11 cellular contexts compared by ENCODE assay signal in genomic region chr10:33114451-33114944, GRCh38.
A peak's percentile ranks its signal among the peaks of the same experiment; 100 is the strongest.
DNase-seq lines count a peak whose midpoint lies in the region; ATAC-seq, FAIRE-seq and TF ChIP-seq lines count a peak whose summit lies in the region.
"Had no signal": no experiment of that assay in that cellular context is flagged by ENCODE, and none has a peak within 500 bp of the region (broad histone marks: within the 10 kb centered on the region; RNA-seq: fewer than 3 reads in every experiment).

No MANE protein-coding gene starts in this region.

- peak; percentile 58 for DNase-seq in AG08395 (ENCODE audit: low spot score)
- DNase-seq in GM19239 (ENCODE audit: insufficient read length, low spot score): no peak
- DNase-seq in activated B cell treated with CpG ODN at 0.5 μM for 24 hours: no peak
- DNase-seq in foreskin keratinocyte: peak; percentile 42 to 62
- no peak for DNase-seq in MM.1S
- DNase-seq in left colon: no peak
- DNase-seq in WTC11 (ENCODE audit: low spot score): no peak
- no peak for DNase-seq in DMS79 (lab: John Stamatoyannopoulos, UW)

- no peaks in the 10 kb centered on the region for H4K20me1 ChIP-seq in MM.1S (ENCODE audit: insufficient read depth, low read length)

- intact Hi-C loops in activated B cell treated with CpG ODN at 0.5 μM for 24 hours (cut with micrococcal nuclease) (loop anchor here (1.0 to 5.0 kb wide), 3 partner anchors 16 to 157 kb away; partner anchors contain the start of gene ITGB1), left colon (cut with DNase I, micrococcal nuclease) (no loop called here)

- H3K27ac Mint-ChIP-seq in activated B cell treated with CpG ODN at 0.5 μM for 24 hours (peak overlapping the region; percentile 76), WTC11 (no peak overlapping the region)

- peak overlapping the region; percentile 7 for H3K27ac ChIP-seq in foreskin keratinocyte
- H3K27ac ChIP-seq in MM.1S (ENCODE audit: low read length): no peak overlapping the region
- H3K27ac ChIP-seq: HL-60, SK-N-MC had no signal

- CTCF ChIA-PET in activated B cell treated with CpG ODN at 0.5 μM for 24 hours (lab: Charles Lee) (interaction anchor here (1.5 kb wide), 1 partner anchor 19 kb away, joined by 4 read pairs; no protein-coding TSS in a partner anchor), WTC11 (lab: Charles Lee) (interaction anchor here (0.6 kb wide), 1 partner anchor 975 kb away, joined by 4 read pairs; no protein-coding TSS in a partner anchor)

- no peaks in the 10 kb centered on the region for H3K9me3 ChIP-seq in MM.1S (replicated peaks; ENCODE audit: insufficient read depth, low read length)
- H3K9me3 ChIP-seq: HAP-1 had no signal

- no peaks in the 10 kb centered on the region for H3K9me2 ChIP-seq in MM.1S (replicated peaks; ENCODE audit: insufficient read depth, low read length)

- H3K9me3 Mint-ChIP-seq in activated B cell treated with CpG ODN at 0.5 μM for 24 hours: no peaks in the 10 kb centered on the region
- no peaks in the 10 kb centered on the region for H3K9me3 Mint-ChIP-seq in WTC11

- H3K4me1 Mint-ChIP-seq in activated B cell treated with CpG ODN at 0.5 μM for 24 hours: peaks cover 94% of the 10 kb centered on the region
- peaks cover 28% of the 10 kb centered on the region for H3K4me1 Mint-ChIP-seq in WTC11

- no peaks in the 10 kb centered on the region for H3K27me3 ChIP-seq in foreskin keratinocyte
- no peaks in the 10 kb centered on the region for H3K27me3 ChIP-seq in MM.1S (replicated peaks; ENCODE audit: insufficient read depth, low read length)

- no peaks in the 10 kb centered on the region for H3K36me3 Mint-ChIP-seq in activated B cell treated with CpG ODN at 0.5 μM for 24 hours (ENCODE audit: low read depth)
- no peaks in the 10 kb centered on the region for H3K36me3 Mint-ChIP-seq in WTC11

- POLR2A ChIA-PET in activated B cell treated with CpG ODN at 0.5 μM for 24 hours (lab: Charles Lee): interaction anchor here (0.6 to 1.5 kb wide), 4 partner anchors 9 to 103 kb away, joined by 3 to 4 read pairs (median 4); no protein-coding TSS in a partner anchor
- POLR2A ChIA-PET in WTC11 (lab: Charles Lee): no interaction called here

- no peaks in the 10 kb centered on the region for H3K79me2 ChIP-seq in MM.1S (ENCODE audit: low read length)

- FAIRE-seq in GM19239 (lab: Jason Lieb, UNC): peak; percentile 65

- no peak overlapping the region for H3K4me2 ChIP-seq in MM.1S (ENCODE audit: low read depth, low read length)

- H3F3A ChIP-seq in MM.1S (ENCODE audit: insufficient read depth, low read length): no peaks in the 10 kb centered on the region

- no peak overlapping the region for H3K4me3 ChIP-seq in MM.1S (ENCODE audit: low read length)
- H3K4me3 ChIP-seq: HAP-1, SK-N-MC had no signal

- no peaks in the 10 kb centered on the region for H3K27me3 Mint-ChIP-seq in activated B cell treated with CpG ODN at 0.5 μM for 24 hours
- H3K27me3 Mint-ChIP-seq in WTC11 (ENCODE audit: low read depth): no peaks in the 10 kb centered on the region

- peak overlapping the region; percentile 5 for H3K4me3 Mint-ChIP-seq in activated B cell treated with CpG ODN at 0.5 μM for 24 hours
- H3K4me3 Mint-ChIP-seq in WTC11: no peak overlapping the region

- H3K4me1 ChIP-seq in foreskin keratinocyte (peaks cover 28% of the 10 kb centered on the region), MM.1S (ENCODE audit: low read length) (no peaks in the 10 kb centered on the region)
- H3K4me1 ChIP-seq: HAP-1 had no signal

- TF ChIP-seq CTCF in activated B cell treated with CpG ODN at 0.5 μM for 24 hours (IDR thresholded peaks at IDR 0.05) (no peak), foreskin keratinocyte (conservative IDR thresholded peaks at IDR 0.05) (no peak), MM.1S (IDR thresholded peaks at IDR 0.05; ENCODE audit: low read length) (no peak), WTC11 (IDR thresholded peaks at IDR 0.05) (no peak)

- no peak overlapping the region for H3K9ac ChIP-seq in MM.1S (ENCODE audit: low read length)

- H2AFZ ChIP-seq in MM.1S (ENCODE audit: low read length): no peak overlapping the region

- peak; percentile 47 for ATAC-seq in activated B cell treated with CpG ODN at 0.5 μM for 24 hours (ENCODE audit: low read depth)
- ATAC-seq in foreskin keratinocyte: peak; percentile 57
- ATAC-seq in left colon: no peak
- no peak for ATAC-seq in WTC11

- H3K36me3 ChIP-seq in MM.1S (replicated peaks; ENCODE audit: insufficient read depth, low read length): no peaks in the 10 kb centered on the region
- H3K36me3 ChIP-seq: HAP-1 had no signal

TF ChIP-seq in WTC11, 78 proteins besides CTCF, POLR2A, EP300 and RAD21:
- no peak for TF ChIP-seq ZNF396 (CRISPR knock-in tag; IDR thresholded peaks at IDR 0.05; ENCODE audit: borderline replicate concordance)
- TF ChIP-seq, protein P1, sequence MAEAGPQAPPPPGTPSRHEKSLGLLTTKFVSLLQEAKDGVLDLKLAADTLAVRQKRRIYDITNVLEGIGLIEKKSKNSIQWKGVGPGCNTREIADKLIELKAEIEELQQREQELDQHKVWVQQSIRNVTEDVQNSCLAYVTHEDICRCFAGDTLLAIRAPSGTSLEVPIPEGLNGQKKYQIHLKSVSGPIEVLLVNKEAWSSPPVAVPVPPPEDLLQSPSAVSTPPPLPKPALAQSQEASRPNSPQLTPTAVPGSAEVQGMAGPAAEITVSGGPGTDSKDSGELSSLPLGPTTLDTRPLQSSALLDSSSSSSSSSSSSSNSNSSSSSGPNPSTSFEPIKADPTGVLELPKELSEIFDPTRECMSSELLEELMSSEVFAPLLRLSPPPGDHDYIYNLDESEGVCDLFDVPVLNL (CRISPR knock-in tag; IDR thresholded peaks at IDR 0.05; ENCODE audit: borderline replicate concordance, low read depth): no peak
- no peak for TF ChIP-seq ZNF317 (CRISPR knock-in tag; IDR thresholded peaks at IDR 0.05; ENCODE audit: borderline replicate concordance, low read depth)
- TF ChIP-seq, protein P2, sequence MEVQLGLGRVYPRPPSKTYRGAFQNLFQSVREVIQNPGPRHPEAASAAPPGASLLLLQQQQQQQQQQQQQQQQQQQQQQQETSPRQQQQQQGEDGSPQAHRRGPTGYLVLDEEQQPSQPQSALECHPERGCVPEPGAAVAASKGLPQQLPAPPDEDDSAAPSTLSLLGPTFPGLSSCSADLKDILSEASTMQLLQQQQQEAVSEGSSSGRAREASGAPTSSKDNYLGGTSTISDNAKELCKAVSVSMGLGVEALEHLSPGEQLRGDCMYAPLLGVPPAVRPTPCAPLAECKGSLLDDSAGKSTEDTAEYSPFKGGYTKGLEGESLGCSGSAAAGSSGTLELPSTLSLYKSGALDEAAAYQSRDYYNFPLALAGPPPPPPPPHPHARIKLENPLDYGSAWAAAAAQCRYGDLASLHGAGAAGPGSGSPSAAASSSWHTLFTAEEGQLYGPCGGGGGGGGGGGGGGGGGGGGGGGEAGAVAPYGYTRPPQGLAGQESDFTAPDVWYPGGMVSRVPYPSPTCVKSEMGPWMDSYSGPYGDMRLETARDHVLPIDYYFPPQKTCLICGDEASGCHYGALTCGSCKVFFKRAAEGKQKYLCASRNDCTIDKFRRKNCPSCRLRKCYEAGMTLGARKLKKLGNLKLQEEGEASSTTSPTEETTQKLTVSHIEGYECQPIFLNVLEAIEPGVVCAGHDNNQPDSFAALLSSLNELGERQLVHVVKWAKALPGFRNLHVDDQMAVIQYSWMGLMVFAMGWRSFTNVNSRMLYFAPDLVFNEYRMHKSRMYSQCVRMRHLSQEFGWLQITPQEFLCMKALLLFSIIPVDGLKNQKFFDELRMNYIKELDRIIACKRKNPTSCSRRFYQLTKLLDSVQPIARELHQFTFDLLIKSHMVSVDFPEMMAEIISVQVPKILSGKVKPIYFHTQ (CRISPR knock-in tag; IDR thresholded peaks at IDR 0.05): no peak
- no peak for TF ChIP-seq GRHL2 (CRISPR knock-in tag; IDR thresholded peaks at IDR 0.05; ENCODE audit: insufficient replicate concordance, severe bottlenecking)
- TF ChIP-seq OVOL2 (CRISPR knock-in tag; IDR thresholded peaks at IDR 0.05; ENCODE audit: borderline replicate concordance): no peak
- no peak for TF ChIP-seq ELF4 (CRISPR knock-in tag; IDR thresholded peaks at IDR 0.05; ENCODE audit: low read depth)
- TF ChIP-seq RELA (CRISPR knock-in tag; IDR thresholded peaks at IDR 0.05; ENCODE audit: borderline replicate concordance): no peak
- TF ChIP-seq KAT7 (CRISPR knock-in tag; IDR thresholded peaks at IDR 0.05; ENCODE audit: borderline replicate concordance): no peak
- TF ChIP-seq FOXK1 (CRISPR knock-in tag; IDR thresholded peaks at IDR 0.05): no peak
- no peak for TF ChIP-seq GABPB1 (CRISPR knock-in tag; IDR thresholded peaks at IDR 0.05)
- no peak for TF ChIP-seq ZNF416 (CRISPR knock-in tag; IDR thresholded peaks at IDR 0.05)
- TF ChIP-seq, protein P3, sequence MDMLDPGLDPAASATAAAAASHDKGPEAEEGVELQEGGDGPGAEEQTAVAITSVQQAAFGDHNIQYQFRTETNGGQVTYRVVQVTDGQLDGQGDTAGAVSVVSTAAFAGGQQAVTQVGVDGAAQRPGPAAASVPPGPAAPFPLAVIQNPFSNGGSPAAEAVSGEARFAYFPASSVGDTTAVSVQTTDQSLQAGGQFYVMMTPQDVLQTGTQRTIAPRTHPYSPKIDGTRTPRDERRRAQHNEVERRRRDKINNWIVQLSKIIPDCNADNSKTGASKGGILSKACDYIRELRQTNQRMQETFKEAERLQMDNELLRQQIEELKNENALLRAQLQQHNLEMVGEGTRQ (CRISPR knock-in tag; IDR thresholded peaks at IDR 0.05): no peak
- no peak for TF ChIP-seq NFE2L1 (CRISPR knock-in tag; IDR thresholded peaks at IDR 0.05)
- TF ChIP-seq, protein P4, sequence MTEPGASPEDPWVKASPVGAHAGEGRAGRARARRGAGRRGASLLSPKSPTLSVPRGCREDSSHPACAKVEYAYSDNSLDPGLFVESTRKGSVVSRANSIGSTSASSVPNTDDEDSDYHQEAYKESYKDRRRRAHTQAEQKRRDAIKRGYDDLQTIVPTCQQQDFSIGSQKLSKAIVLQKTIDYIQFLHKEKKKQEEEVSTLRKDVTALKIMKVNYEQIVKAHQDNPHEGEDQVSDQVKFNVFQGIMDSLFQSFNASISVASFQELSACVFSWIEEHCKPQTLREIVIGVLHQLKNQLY (CRISPR knock-in tag; IDR thresholded peaks at IDR 0.05): no peak

Comparison
In these comparisons a context has a peak if more than half of its experiments do, and no peak if none do; other contexts are left out.
1. DNase-seq: peak in AG08395 (single experiment) and foreskin keratinocyte (2 of 2); none in GM19239 (single experiment), activated B cell treated with CpG ODN at 0.5 μM for 24 hours (single experiment), MM.1S (single experiment), left colon (0 of 2), WTC11 (single experiment) and DMS79 (single experiment).
2. ATAC-seq: peak in activated B cell treated with CpG ODN at 0.5 μM for 24 hours (single experiment) and foreskin keratinocyte (single experiment); none in left colon (single experiment) and WTC11 (single experiment).